In the genomic region with DNA sequence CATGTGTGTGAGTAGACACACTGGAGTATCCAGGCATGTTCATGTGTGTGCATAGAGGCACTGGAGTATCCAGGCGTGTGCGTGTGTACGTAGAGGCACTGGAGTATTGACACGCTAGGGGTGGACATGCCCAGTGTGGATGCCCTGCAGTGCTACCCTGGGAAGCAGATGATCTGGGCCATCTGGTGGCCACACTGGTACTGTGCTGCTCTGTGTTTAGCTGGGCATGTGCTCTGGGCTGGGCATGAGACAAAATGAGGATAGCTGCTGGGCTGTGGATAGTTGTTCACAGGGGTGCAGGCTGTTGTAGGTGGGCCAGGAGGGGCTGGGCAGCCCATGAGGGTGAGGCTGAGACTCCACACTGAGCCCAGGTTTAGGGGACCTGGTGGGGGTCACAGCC, we compare ENCODE assay signal across 9 cellular contexts. TPM values are rescaled to one million over a fixed set of nuclear protein-coding genes. Genes with fewer than 3 reads are reported as not detected.
DNase-seq lines count a peak whose midpoint lies in the region; ATAC-seq, FAIRE-seq and TF ChIP-seq lines count a peak whose summit lies in the region.
"Had no signal": no experiment of that assay in that cellular context is flagged by ENCODE, and none has a peak within 500 bp of the region (broad histone marks: within the 10 kb centered on the region; RNA-seq: fewer than 3 reads in every experiment).

No MANE protein-coding gene starts in this region.

- no peaks in the 10 kb centered on the region for H3K4me1 Mint-ChIP-seq in activated CD4-positive, alpha-beta T cell treated with anti-CD3 and anti-CD28 coated beads, Interleukin-2, amount 10 ng/mL, durations not matched to agents 24 days and 14 days
- H3K4me1 Mint-ChIP-seq in endothelial cell (ENCODE audit: unreplicated experiment), result no peaks in the 10 kb centered on the region

- no peaks in the 10 kb centered on the region for H3K9me3 Mint-ChIP-seq in activated CD4-positive, alpha-beta T cell treated with anti-CD3 and anti-CD28 coated beads, Interleukin-2, amount 10 ng/mL, durations not matched to agents 24 days and 14 days
- H3K9me3 Mint-ChIP-seq in endothelial cell (ENCODE audit: unreplicated experiment), result no peaks in the 10 kb centered on the region

- H3K9me3 ChIP-seq in pancreas, result no peaks in the 10 kb centered on the region

- no peak overlapping the region for H3K4me3 ChIP-seq in brain microvascular endothelial cell (ENCODE audit: low read depth, low read length)
- no peak overlapping the region for H3K4me3 ChIP-seq in pancreas

- H3K27ac Mint-ChIP-seq in activated CD4-positive, alpha-beta T cell treated with anti-CD3 and anti-CD28 coated beads, Interleukin-2, amount 10 ng/mL, durations not matched to agents 24 days and 14 days, result no peak overlapping the region
- no peak overlapping the region for H3K27ac Mint-ChIP-seq in endothelial cell (ENCODE audit: unreplicated experiment)

- peak; percentile 56 for DNase-seq in activated CD4-positive, alpha-beta T cell treated with anti-CD3 and anti-CD28 coated beads, Interleukin-2, amount 10 ng/mL, durations not matched to agents 24 days and 14 days
- DNase-seq in activated CD4-positive, alpha-beta T cell treated with anti-CD3 and anti-CD28 coated beads for 1 hour, result no peak
- DNase-seq in NCI-H146 (lab: John Stamatoyannopoulos, UW) (peak; percentile 44), brain microvascular endothelial cell (no peak), pancreas (peak in 2 of 6 donors; percentile 27 to 34), endothelial cell (ENCODE audit: low spot score) (no peak), GM19239 (ENCODE audit: insufficient read length, low spot score) (no peak)

- peaks cover 7% of the 10 kb centered on the region for H3K27me3 Mint-ChIP-seq in activated CD4-positive, alpha-beta T cell treated with anti-CD3 and anti-CD28 coated beads, Interleukin-2, amount 10 ng/mL, durations not matched to agents 24 days and 14 days
- H3K27me3 Mint-ChIP-seq in endothelial cell (ENCODE audit: unreplicated experiment), result peaks cover 8% of the 10 kb centered on the region

- intact Hi-C loops in activated CD4-positive, alpha-beta T cell treated with anti-CD3 and anti-CD28 coated beads, Interleukin-2, amount 10 ng/mL, durations not matched to agents 24 days and 14 days (cut with micrococcal nuclease), result no loop called here
- intact Hi-C loops in pancreas (cut with DNase I), result no loop called here

- TF ChIP-seq CTCF in brain microvascular endothelial cell (IDR thresholded peaks at IDR 0.05; ENCODE audit: low read depth, low read length, missing control alignments) (peak; percentile 53), pancreas (IDR thresholded peaks at IDR 0.05) (no peak), endothelial cell (IDR thresholded peaks at IDR 0.05; ENCODE audit: unreplicated experiment) (no peak)

- no peaks in the 10 kb centered on the region for H3K36me3 ChIP-seq in brain microvascular endothelial cell (replicated peaks)
- no peaks in the 10 kb centered on the region for H3K36me3 ChIP-seq in pancreas

- in situ Hi-C loops in brain microvascular endothelial cell (cut with HindIII; ENCODE audit: low pct_ligation_motif_present, low sequenced_read_pairs), result no loop called here

- H3K27me3 ChIP-seq in brain microvascular endothelial cell (replicated peaks) (peaks cover 2% of the 10 kb centered on the region), pancreas (no peaks in the 10 kb centered on the region)

- no peak overlapping the region for H3K4me3 Mint-ChIP-seq in activated CD4-positive, alpha-beta T cell treated with anti-CD3 and anti-CD28 coated beads, Interleukin-2, amount 10 ng/mL, durations not matched to agents 24 days and 14 days
- no peak overlapping the region for H3K4me3 Mint-ChIP-seq in endothelial cell (ENCODE audit: unreplicated experiment)

- no peak for FAIRE-seq in pancreas (lab: Jason Lieb, UNC)
- no peak for FAIRE-seq in GM19239 (lab: Jason Lieb, UNC)

- no peak overlapping the region for H3K27ac ChIP-seq in brain microvascular endothelial cell
- H3K27ac ChIP-seq in pancreas, result no peak overlapping the region

- H3K36me3 Mint-ChIP-seq in activated CD4-positive, alpha-beta T cell treated with anti-CD3 and anti-CD28 coated beads, Interleukin-2, amount 10 ng/mL, durations not matched to agents 24 days and 14 days (ENCODE audit: low read depth), result no peaks in the 10 kb centered on the region
- H3K36me3 Mint-ChIP-seq in endothelial cell (ENCODE audit: low read depth, unreplicated experiment), result no peaks in the 10 kb centered on the region

- no peaks in the 10 kb centered on the region for H3K4me1 ChIP-seq in pancreas

- WGBS in pancreas, 2 donors, result 48 to 64% methylated on average over 4 of the region's 4 CpGs

- peak in 3 of 4 donors; percentile 40 to 53 (median 53) for ATAC-seq in pancreas
- ATAC-seq in HG02970 (IDR thresholded peaks at IDR 0.05; ENCODE audit: low FRiP score, unreplicated experiment), result no peak

RNA-seq across cellular contexts. Expression of gene NPBWR2, which starts 24.0 kb away (rescaled TPM):
- total RNA-seq in activated CD4-positive, alpha-beta T cell treated with anti-CD3 and anti-CD28 coated beads, Interleukin-2, amount 10 ng/mL, durations not matched to agents 24 days and 14 days, result not detected in 2 replicates
- total RNA-seq in pancreas (not detected), endothelial cell (ENCODE audit: unreplicated experiment) (not detected)
- polyA plus RNA-seq in pancreas, result not detected
- total RNA-seq: myocyte had no signal

RNA-seq across cellular contexts. Expression of gene MYT1, which starts 32.8 kb away (rescaled TPM):
- not detected in 2 replicates for total RNA-seq in activated CD4-positive, alpha-beta T cell treated with anti-CD3 and anti-CD28 coated beads, Interleukin-2, amount 10 ng/mL, durations not matched to agents 24 days and 14 days
- total RNA-seq in pancreas, result under 1 TPM; 0.13 to 0.67 (median 0.37) TPM
- polyA plus RNA-seq in pancreas, result 1 to 10 TPM in 1 of 2 donors, under 1 TPM in 1; 0.76 to 5.1 TPM
- total RNA-seq in endothelial cell (ENCODE audit: unreplicated experiment), result 0.74 TPM
- total RNA-seq: myocyte had no signal

RNA-seq across cellular contexts. Expression of gene LKAAEAR1, which starts 47.2 kb away (rescaled TPM):
- 0.23 TPM in 1 of 2 replicates, not detected in the other for total RNA-seq in activated CD4-positive, alpha-beta T cell treated with anti-CD3 and anti-CD28 coated beads, Interleukin-2, amount 10 ng/mL, durations not matched to agents 24 days and 14 days
- total RNA-seq in pancreas, result under 1 TPM in 2 of 6 donors, not detected in 4; 0.22 to 0.24 TPM
- not detected for polyA plus RNA-seq in pancreas
- total RNA-seq in endothelial cell (ENCODE audit: unreplicated experiment), result not detected

RNA-seq across cellular contexts. Expression of gene OPRL1, which starts 51.5 kb away (rescaled TPM):
- total RNA-seq in activated CD4-positive, alpha-beta T cell treated with anti-CD3 and anti-CD28 coated beads, Interleukin-2, amount 10 ng/mL, durations not matched to agents 24 days and 14 days, result 0.23 and 0.28 TPM in 2 replicates
- total RNA-seq in pancreas (1 to 10 TPM in 3 of 6 donors, under 1 TPM in 3; 0.25 to 2.2 (median 1.1) TPM), endothelial cell (ENCODE audit: unreplicated experiment) (10.2 TPM)
- under 1 TPM; 0.49 to 0.94 TPM for polyA plus RNA-seq in pancreas

RNA-seq across cellular contexts. Expression of gene RGS19, which starts 52.1 kb away (rescaled TPM):
- 50.0 TPM in 2 replicates for total RNA-seq in activated CD4-positive, alpha-beta T cell treated with anti-CD3 and anti-CD28 coated beads, Interleukin-2, amount 10 ng/mL, durations not matched to agents 24 days and 14 days
- total RNA-seq in pancreas, result 10 to 100 TPM in 1 of 6 donors, 1 to 10 TPM in 5; 3.2 to 11.9 (median 4.1) TPM
- 1 to 10 TPM; 7.5 to 8.9 TPM for polyA plus RNA-seq in pancreas
- 26.2 TPM for total RNA-seq in endothelial cell (ENCODE audit: unreplicated experiment)

Comparison
In these comparisons a context has a peak if more than half of its experiments do, and no peak if none do; other contexts are left out.
1. DNase-seq: peak in activated CD4-positive, alpha-beta T cell treated with anti-CD3 and anti-CD28 coated beads, Interleukin-2, amount 10 ng/mL, durations not matched to agents 24 days and 14 days (single experiment) and NCI-H146 (single experiment); none in activated CD4-positive, alpha-beta T cell treated with anti-CD3 and anti-CD28 coated beads for 1 hour (single experiment), brain microvascular endothelial cell (single experiment), endothelial cell (single experiment) and GM19239 (single experiment).